Comparison of ENCODE assay signal across 1 cellular context in the genomic region with DNA sequence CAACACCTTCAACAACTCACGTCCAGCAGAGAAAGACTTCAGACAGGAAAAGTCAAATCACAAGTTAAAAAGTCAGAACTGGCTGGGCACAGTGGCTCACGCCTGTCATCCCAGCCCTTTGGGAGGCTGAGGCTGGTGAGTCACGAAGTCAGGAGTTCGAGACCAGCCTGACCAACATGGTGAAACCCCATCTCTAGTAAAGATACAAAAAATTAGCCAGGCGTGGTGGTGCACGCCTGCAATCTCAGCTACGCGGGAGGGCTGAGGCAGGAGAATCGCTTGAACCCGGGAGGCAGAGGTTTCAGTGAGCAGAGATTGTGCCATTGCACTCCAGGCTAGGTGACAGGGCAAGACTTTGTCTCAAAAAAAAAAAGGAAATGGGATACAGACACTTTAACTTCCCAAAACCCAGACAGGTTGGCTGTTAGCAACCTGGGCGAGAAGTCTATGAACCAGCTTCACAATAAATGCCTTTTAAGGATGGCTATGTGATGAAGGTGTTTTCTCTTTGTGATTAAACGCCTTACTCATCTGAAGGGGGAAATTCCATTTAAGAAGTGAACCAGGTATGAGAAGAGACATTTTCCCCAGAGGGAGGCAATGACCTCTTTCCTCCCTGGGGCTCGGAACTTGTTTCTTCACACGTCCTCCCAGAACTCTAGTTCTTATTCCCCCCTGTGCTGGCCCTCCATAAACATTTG.
TF ChIP-seq lines count a peak whose summit lies in the region.

No MANE protein-coding gene starts in this region.

TF ChIP-seq in SK-N-SH treated with all-trans-retinoic acid at 6 μM for 48 hours, 23 proteins besides CTCF, POLR2A, EP300 and RAD21 (continued from another document):
- TF ChIP-seq BACH2 (CRISPR knock-in tag; IDR thresholded peaks at IDR 0.05; ENCODE audit: borderline replicate concordance) (no peak), CSDC2 (CRISPR knock-in tag; IDR thresholded peaks at IDR 0.05) (no peak), SNAI2 (CRISPR knock-in tag; IDR thresholded peaks at IDR 0.05) (no peak), PPARA (CRISPR knock-in tag; IDR thresholded peaks at IDR 0.05; ENCODE audit: borderline replicate concordance) (no peak), TOX (CRISPR knock-in tag; IDR thresholded peaks at IDR 0.05; ENCODE audit: borderline replicate concordance) (no peak), OSR1 (CRISPR knock-in tag; IDR thresholded peaks at IDR 0.05) (no peak)
